Comparison of ENCODE assay signal across 1 cellular context in the genomic region with DNA sequence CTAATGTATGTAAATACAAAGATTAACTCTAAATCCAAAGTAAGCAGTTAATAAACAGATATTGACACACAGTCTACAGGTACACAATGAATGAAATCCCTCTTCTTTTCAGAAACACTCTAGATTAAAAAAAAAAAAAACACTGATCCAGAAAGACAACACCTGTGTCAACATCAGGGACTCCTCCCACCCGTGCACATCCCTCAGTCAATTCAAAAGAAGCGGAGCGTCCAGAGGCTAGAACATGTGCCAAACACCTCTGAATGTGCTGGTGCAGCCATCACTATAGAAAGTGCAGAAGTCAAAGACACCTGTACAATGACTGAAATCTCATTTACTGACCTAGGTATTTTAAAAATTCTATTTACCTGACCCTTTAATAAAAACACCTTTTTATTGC.
TF ChIP-seq lines count a peak whose summit lies in the region.

No MANE protein-coding gene starts in this region.

TF ChIP-seq in GM23338, 12 proteins besides CTCF, POLR2A, EP300 and RAD21 (continued from another document):
- no peak for TF ChIP-seq REST (IDR thresholded peaks at IDR 0.05; ENCODE audit: unreplicated experiment)
- no peak for TF ChIP-seq EZH2phosphoT487 (IDR thresholded peaks at IDR 0.05; ENCODE audit: unreplicated experiment)
